ENCODE assay signal across 9 cellular contexts in the genomic region with DNA sequence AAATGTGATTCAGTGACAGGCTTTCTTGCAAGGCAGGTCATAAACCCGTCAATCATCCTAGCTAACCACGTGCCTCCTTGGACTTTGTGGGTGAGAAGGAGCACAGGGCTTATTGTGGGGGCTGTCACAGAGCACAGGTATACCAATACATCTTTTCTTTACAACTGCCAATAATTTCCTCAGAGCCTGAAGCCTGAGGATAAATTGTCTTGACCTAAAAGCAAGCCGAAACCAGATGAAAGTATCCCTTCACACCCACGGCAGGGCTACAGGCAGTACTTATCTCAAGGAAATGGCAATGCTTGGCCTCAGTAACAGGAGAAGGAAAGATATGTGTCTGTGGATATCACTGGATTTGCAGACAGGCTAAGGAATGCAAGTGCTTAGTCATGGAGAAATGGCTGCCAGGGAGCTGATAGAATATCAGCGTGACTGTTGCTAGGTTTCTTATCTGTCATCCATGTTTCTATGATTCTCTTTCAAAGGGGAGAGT.
DNase-seq lines count a peak whose midpoint lies in the region; ATAC-seq, FAIRE-seq and TF ChIP-seq lines count a peak whose summit lies in the region.
"Had no signal": no experiment of that assay in that cellular context is flagged by ENCODE, and none has a peak within 500 bp of the region (broad histone marks: within the 10 kb centered on the region; RNA-seq: fewer than 3 reads in every experiment).

No MANE protein-coding gene starts in this region.

- DNase-seq in A549 (ENCODE audit: low read depth in 1 of 2, low spot score in 1 of 2): peak; percentile 6 to 52
- no peak for DNase-seq in left lung
- DNase-seq in germinal center (ENCODE audit: low spot score): no peak
- no peak for DNase-seq in midbrain (lab: John Stamatoyannopoulos, UW)
- no peak for DNase-seq in activated effector memory CD4-positive, alpha-beta T cell treated with anti-CD3 and anti-CD28 coated beads, Interleukin-2, amount 50 U/mL, for 16 hours
- DNase-seq: NCI-H1092 had no signal

- TF ChIP-seq EP300 in A549 (IDR thresholded peaks at IDR 0.05): no peak
- TF ChIP-seq EP300 in Ishikawa (IDR thresholded peaks at IDR 0.05; ENCODE audit: borderline replicate concordance): no peak

- TF ChIP-seq POLR2A in A549 (IDR thresholded peaks at IDR 0.05; ENCODE audit: low read length): no peak

- POLR2A ChIA-PET in A549 (lab: Yijun Ruan, JAX): no interaction called here

- peaks cover 39% of the 10 kb centered on the region for H3K4me1 ChIP-seq in A549
- H3K4me1 ChIP-seq in left lung: peaks cover 0 to 22% of the 10 kb centered on the region in 2 donors

- H3K27ac ChIP-seq in A549 (peak overlapping the region; percentile 89 to 97), cingulate gyrus (ENCODE audit: low read depth, low read length) (peak overlapping the region; percentile 62), left lung (peak overlapping the region in 1 of 2 donors; percentile 78)

- peaks cover 24% of the 10 kb centered on the region for H3K9me3 ChIP-seq in A549
- H3K9me3 ChIP-seq in left lung: no peaks in the 10 kb centered on the region

- WGBS in A549 (ENCODE audit: missing lambda C conversion rate): 80% methylated on average over 5 of the region's 5 CpGs

- no peak for FAIRE-seq in A549 (lab: Jason Lieb, UNC)

- H3K27me3 ChIP-seq in left lung: no peaks in the 10 kb centered on the region

- H3K4me2 ChIP-seq in A549: no peak overlapping the region

- ATAC-seq in A549 (peak in 1 of 2 experiments; percentile 31; a peak in 2 of 6 replicates), left lung (peak; percentile 66), GM18520 (IDR thresholded peaks at IDR 0.05; ENCODE audit: unreplicated experiment) (no peak)

- CTCF ChIA-PET in A549 (lab: Yijun Ruan, JAX): no interaction called here

- TF ChIP-seq RAD21 in A549 (conservative IDR thresholded peaks at IDR 0.05 in 1 of 2, IDR thresholded peaks at IDR 0.05 in 1 of 2): no peak
- TF ChIP-seq RAD21 in Ishikawa (IDR thresholded peaks at IDR 0.05; ENCODE audit: low read depth): no peak

- H3K4me3 ChIP-seq in A549 (no peak overlapping the region), left lung (no peak overlapping the region)

- no peaks in the 10 kb centered on the region for H3K36me3 ChIP-seq in left lung

- intact Hi-C loops in left lung (cut with DNase I): no loop called here

- TF ChIP-seq CTCF in A549 (IDR thresholded peaks at IDR 0.05) (no peak), left lung (IDR thresholded peaks at IDR 0.05) (no peak)

TF ChIP-seq in A549, 52 proteins besides CTCF, POLR2A, EP300 and RAD21 (continues in another document):
- TF ChIP-seq FOXS1 (CRISPR knock-in tag; IDR thresholded peaks at IDR 0.05) (no peak), RNF2 (IDR thresholded peaks at IDR 0.05; ENCODE audit: borderline replicate concordance, low read depth) (no peak), TP53 (CRISPR knock-in tag; IDR thresholded peaks at IDR 0.05) (no peak), FOSB (CRISPR knock-in tag; IDR thresholded peaks at IDR 0.05) (no peak), HOXB5 (CRISPR knock-in tag; IDR thresholded peaks at IDR 0.05) (no peak), PHF8 (IDR thresholded peaks at IDR 0.05; ENCODE audit: borderline replicate concordance, low read depth) (no peak), GATA3 (IDR thresholded peaks at IDR 0.05; ENCODE audit: borderline replicate concordance) (no peak), FOSL2 (IDR thresholded peaks at IDR 0.05) (no peak), FOSL2 (CRISPR knock-in tag; IDR thresholded peaks at IDR 0.05) (peak; percentile 16; the same call in 1 of the 2 replicates), ZSCAN20 (CRISPR knock-in tag; IDR thresholded peaks at IDR 0.05) (0 out of 2 replicates have a peak, but pooled peaks have one; percentile 24), MAFK (IDR thresholded peaks at IDR 0.05; ENCODE audit: partially characterized antibody) (peak; percentile 58), ATOH8 (CRISPR knock-in tag; IDR thresholded peaks at IDR 0.05; ENCODE audit: low read depth) (no peak), BHLHE40 (IDR thresholded peaks at IDR 0.05; ENCODE audit: low read depth, low read length) (no peak), KDM5A (IDR thresholded peaks at IDR 0.05) (no peak)
- TF ChIP-seq, protein P1, sequence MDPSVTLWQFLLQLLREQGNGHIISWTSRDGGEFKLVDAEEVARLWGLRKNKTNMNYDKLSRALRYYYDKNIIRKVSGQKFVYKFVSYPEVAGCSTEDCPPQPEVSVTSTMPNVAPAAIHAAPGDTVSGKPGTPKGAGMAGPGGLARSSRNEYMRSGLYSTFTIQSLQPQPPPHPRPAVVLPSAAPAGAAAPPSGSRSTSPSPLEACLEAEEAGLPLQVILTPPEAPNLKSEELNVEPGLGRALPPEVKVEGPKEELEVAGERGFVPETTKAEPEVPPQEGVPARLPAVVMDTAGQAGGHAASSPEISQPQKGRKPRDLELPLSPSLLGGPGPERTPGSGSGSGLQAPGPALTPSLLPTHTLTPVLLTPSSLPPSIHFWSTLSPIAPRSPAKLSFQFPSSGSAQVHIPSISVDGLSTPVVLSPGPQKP (IDR thresholded peaks at IDR 0.05; ENCODE audit: low read depth, low read length): no peak
- TF ChIP-seq, protein P2, sequence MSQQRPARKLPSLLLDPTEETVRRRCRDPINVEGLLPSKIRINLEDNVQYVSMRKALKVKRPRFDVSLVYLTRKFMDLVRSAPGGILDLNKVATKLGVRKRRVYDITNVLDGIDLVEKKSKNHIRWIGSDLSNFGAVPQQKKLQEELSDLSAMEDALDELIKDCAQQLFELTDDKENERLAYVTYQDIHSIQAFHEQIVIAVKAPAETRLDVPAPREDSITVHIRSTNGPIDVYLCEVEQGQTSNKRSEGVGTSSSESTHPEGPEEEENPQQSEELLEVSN (IDR thresholded peaks at IDR 0.05; ENCODE audit: borderline replicate concordance, low read depth): no peak

TF ChIP-seq in Ishikawa, 13 proteins besides CTCF, POLR2A, EP300 and RAD21:
- TF ChIP-seq TEAD4 (IDR thresholded peaks at IDR 0.05) (no peak), YY1 (IDR thresholded peaks at IDR 0.05; ENCODE audit: low read depth) (0 out of 2 replicates have a peak, but pooled peaks have one; percentile 12), CREB1 (IDR thresholded peaks at IDR 0.05; ENCODE audit: low read depth) (no peak), EGR1 (IDR thresholded peaks at IDR 0.05) (no peak), CEBPB (IDR thresholded peaks at IDR 0.05) (no peak), MAX (IDR thresholded peaks at IDR 0.05) (no peak)
- TF ChIP-seq, protein P3, sequence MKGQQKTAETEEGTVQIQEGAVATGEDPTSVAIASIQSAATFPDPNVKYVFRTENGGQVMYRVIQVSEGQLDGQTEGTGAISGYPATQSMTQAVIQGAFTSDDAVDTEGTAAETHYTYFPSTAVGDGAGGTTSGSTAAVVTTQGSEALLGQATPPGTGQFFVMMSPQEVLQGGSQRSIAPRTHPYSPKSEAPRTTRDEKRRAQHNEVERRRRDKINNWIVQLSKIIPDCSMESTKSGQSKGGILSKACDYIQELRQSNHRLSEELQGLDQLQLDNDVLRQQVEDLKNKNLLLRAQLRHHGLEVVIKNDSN (IDR thresholded peaks at IDR 0.05): no peak

Comparison
In these comparisons a context has a peak if more than half of its experiments do, and no peak if none do; other contexts are left out.
1. DNase-seq: peak in A549 (2 of 2); none in left lung (0 of 2), germinal center (single experiment), midbrain (single experiment) and activated effector memory CD4-positive, alpha-beta T cell treated with anti-CD3 and anti-CD28 coated beads, Interleukin-2, amount 50 U/mL, for 16 hours (single experiment).